In genomic region chr2:239354791-239355136, GRCh38 we compare ENCODE assay signal across 27 cellular contexts.
"Had no signal": no experiment of that assay in that cellular context is flagged by ENCODE, and none has a peak within 500 bp of the region (broad histone marks: within the 10 kb centered on the region; RNA-seq: fewer than 3 reads in every experiment).

No MANE protein-coding gene starts in this region.

- FAIRE-seq: colon, frontal cortex, TTC549, urothelium cell line had no signal

- H3K36me3 ChIP-seq: ovary had no signal

- H3K27ac Mint-ChIP-seq: activated CD4-positive, alpha-beta memory T cell treated with anti-CD3 and anti-CD28 coated beads, Interleukin-2, amount 10 ng/mL, durations not matched to agents 7 days and 5 days; activated T-helper 17 cell treated with anti-CD3 and anti-CD28 coated beads, Interleukin-2, amount 50 U/mL, for 72 hours; T-helper 1 cell treated with Interleukin-12 subunit alpha and Interleukin-12 subunit beta and Interleukin-4 antibody, amounts not matched to agents 30 μg/mL and 1 μg/mL, for 36 hours had no signal

- ATAC-seq: activated T-cell treated with anti-CD3 and anti-CD28 coated beads, Interleukin-2, amount 50 U/mL, for 4 hours; activated T-helper 17 cell treated with anti-CD3 and anti-CD28 coated beads, Interleukin-2, amount 50 U/mL, for 72 hours; naive thymus-derived CD4-positive, alpha-beta T cell had no signal

- H3K27me3 Mint-ChIP-seq: activated CD4-positive, alpha-beta memory T cell treated with anti-CD3 and anti-CD28 coated beads, Interleukin-2, amount 10 ng/mL, durations not matched to agents 7 days and 5 days; activated T-helper 17 cell treated with anti-CD3 and anti-CD28 coated beads, Interleukin-2, amount 50 U/mL, for 72 hours; central memory CD8-positive, alpha-beta T cell; naive thymus-derived CD4-positive, alpha-beta T cell; progenitor cell of endocrine pancreas had no signal

- H3K4me1 ChIP-seq: breast epithelium, spleen had no signal

- H3K9me3 ChIP-seq: breast epithelium, ovary had no signal

- DNase-seq: activated CD4-positive, alpha-beta memory T cell treated with anti-CD3 and anti-CD28 coated beads, Interleukin-2, amount 10 ng/mL, durations not matched to agents 7 days and 5 days; activated CD4-positive, alpha-beta T cell treated with anti-CD3 and anti-CD28 coated beads for 4 hours; activated gamma-delta T cell treated with Interleukin-2 at 50 U/mL for 16 hours; activated naive CD4-positive, alpha-beta T cell treated with anti-CD3 and anti-CD28 coated beads, Interleukin-2, amount 50 U/mL, for 16 hours; activated T-cell treated with anti-CD3 and anti-CD28 coated beads, Interleukin-2, amount 50 U/mL, for 4 hours; dermis blood vessel endothelial cell; effector CD4-positive, alpha-beta T cell; glutamatergic neuron; left ventricle myocardium superior; naive thymus-derived CD4-positive, alpha-beta T cell; ovary; retina; spleen; stimulated activated naive CD4-positive, alpha-beta T cell; SW 1271; T-helper 9 cell had no signal

- H3K4me3 ChIP-seq: breast epithelium, ovary, spleen had no signal

- H3K4me1 Mint-ChIP-seq: activated CD4-positive, alpha-beta memory T cell treated with anti-CD3 and anti-CD28 coated beads, Interleukin-2, amount 10 ng/mL, durations not matched to agents 7 days and 5 days; activated T-helper 17 cell treated with anti-CD3 and anti-CD28 coated beads, Interleukin-2, amount 50 U/mL, for 72 hours had no signal

- H3K27me3 ChIP-seq: breast epithelium, ovary, spleen had no signal

- H3K27ac ChIP-seq: epithelial cell of prostate, spleen, VCaP had no signal

- H3K4me3 Mint-ChIP-seq: activated CD4-positive, alpha-beta memory T cell treated with anti-CD3 and anti-CD28 coated beads, Interleukin-2, amount 10 ng/mL, durations not matched to agents 7 days and 5 days; activated T-cell treated with anti-CD3 and anti-CD28 coated beads, Interleukin-2, amount 50 U/mL, for 4 hours; activated T-helper 17 cell treated with anti-CD3 and anti-CD28 coated beads, Interleukin-2, amount 50 U/mL, for 72 hours; central memory CD8-positive, alpha-beta T cell; naive thymus-derived CD4-positive, alpha-beta T cell; T-helper 1 cell treated with Interleukin-12 subunit alpha and Interleukin-12 subunit beta and Interleukin-4 antibody, amounts not matched to agents 30 μg/mL and 1 μg/mL, for 36 hours had no signal
